ENCODE assay signal across 1 cellular context in genomic region chr3:35883929-35884328, GRCh38.
TF ChIP-seq lines count a peak whose summit lies in the region.

No MANE protein-coding gene starts in this region.

TF ChIP-seq in IMR-90, 13 proteins besides CTCF, POLR2A, EP300 and RAD21:
- TF ChIP-seq MAFK (IDR thresholded peaks at IDR 0.05; ENCODE audit: low read depth, low read length) (no peak; the same call in 1 of the 2 replicates), BHLHE40 (IDR thresholded peaks at IDR 0.05; ENCODE audit: low read depth, low read length) (no peak), SMC3 (IDR thresholded peaks at IDR 0.05; ENCODE audit: low read depth, low read length) (no peak)
